8 cellular contexts compared by ENCODE assay signal in the genomic region with DNA sequence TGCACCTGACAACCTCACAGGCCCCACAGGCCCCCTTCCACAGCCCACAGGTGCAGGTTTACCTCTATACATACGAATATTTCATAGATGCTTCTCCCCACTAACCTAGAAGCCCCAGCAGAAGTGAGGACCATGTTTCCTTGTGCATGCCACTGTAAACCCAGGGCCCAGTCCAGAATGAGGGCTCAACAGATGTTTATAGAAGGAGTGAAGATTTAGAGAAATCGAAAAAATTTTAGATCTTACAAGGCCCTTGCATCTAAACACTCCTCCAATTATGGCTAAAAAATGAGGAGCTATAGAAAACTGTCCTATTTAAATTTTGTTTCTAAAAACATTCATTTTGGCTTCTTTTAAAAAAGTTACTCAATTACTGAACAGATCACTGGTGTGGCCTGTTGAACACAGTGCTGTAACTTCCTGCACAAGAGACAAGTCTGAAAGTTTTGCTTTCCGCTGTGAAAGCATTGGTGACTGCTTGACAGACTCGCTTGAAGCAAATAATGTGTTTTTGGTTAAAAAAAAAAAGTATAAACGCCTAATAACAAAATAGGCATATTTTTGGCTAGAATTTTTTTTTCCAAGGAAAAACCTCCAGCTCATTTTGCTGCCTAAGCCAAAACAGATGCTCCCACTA. TPM values are rescaled to one million over a fixed set of nuclear protein-coding genes. Genes with fewer than 3 reads are reported as not detected.
DNase-seq lines count a peak whose midpoint lies in the region; ATAC-seq, FAIRE-seq and TF ChIP-seq lines count a peak whose summit lies in the region.

No MANE protein-coding gene starts in this region.

- DNase-seq in AG10803 (ENCODE audit: low read depth) (peak; percentile 48), WERI-Rb-1 (no peak), glutamatergic neuron (no peak), small intestine (peak; percentile 43), GDM1 (lab: John Stamatoyannopoulos, UW) (no peak), SW 1271 (lab: John Stamatoyannopoulos, UW) (no peak), H54 (ENCODE audit: insufficient read length, low spot score) (no peak)

- TF ChIP-seq POLR2A in H54 (IDR thresholded peaks at IDR 0.05; ENCODE audit: low read depth, low read length): no peak

- H3K27me3 ChIP-seq in WERI-Rb-1 (ENCODE audit: insufficient read depth, low read depth, severe bottlenecking): no peaks in the 10 kb centered on the region
- H3K27me3 ChIP-seq in small intestine (ENCODE audit: control insufficient read depth in 2 of 2, insufficient read depth in 2 of 2, low read length in 2 of 2): no peaks in the 10 kb centered on the region

- no peaks in the 10 kb centered on the region for H3K36me3 ChIP-seq in WERI-Rb-1
- no peaks in the 10 kb centered on the region for H3K36me3 ChIP-seq in small intestine (ENCODE audit: control insufficient read depth in 2 of 2, insufficient read depth in 2 of 2, low read length in 2 of 2)

- no peaks in the 10 kb centered on the region for H3K9me3 ChIP-seq in WERI-Rb-1 (ENCODE audit: severe bottlenecking)
- no peaks in the 10 kb centered on the region for H3K9me3 ChIP-seq in small intestine (ENCODE audit: control insufficient read depth, low read depth)

- peak overlapping the region; percentile 91 for H3K27ac Mint-ChIP-seq in glutamatergic neuron (ENCODE audit: unreplicated experiment)

- peaks cover 4% of the 10 kb centered on the region for H3K9me3 Mint-ChIP-seq in glutamatergic neuron (ENCODE audit: unreplicated experiment)

- TF ChIP-seq CTCF in AG10803 (conservative IDR thresholded peaks at IDR 0.05; ENCODE audit: low read length) (no peak), WERI-Rb-1 (IDR thresholded peaks at IDR 0.05; ENCODE audit: low read depth, low read length) (no peak), glutamatergic neuron (IDR thresholded peaks at IDR 0.05; ENCODE audit: partially characterized antibody, unreplicated experiment) (no peak)

- H3K4me1 Mint-ChIP-seq in glutamatergic neuron (ENCODE audit: low read depth, unreplicated experiment): peaks cover 17% of the 10 kb centered on the region

- 14 to 22% (median 20%) methylated on average over 5 of the region's 5 CpGs for WGBS in small intestine, 3 donors

- H3K27me3 Mint-ChIP-seq in glutamatergic neuron (ENCODE audit: unreplicated experiment): peaks cover 8% of the 10 kb centered on the region

- FAIRE-seq in small intestine (lab: Jason Lieb, UNC) (no peak), H54 (lab: Jason Lieb, UNC) (no peak)

- H3K4me3 Mint-ChIP-seq in glutamatergic neuron (ENCODE audit: unreplicated experiment): peak overlapping the region; percentile 93

- peaks cover 4 to 8% of the 10 kb centered on the region in 2 donors for H3K4me1 ChIP-seq in small intestine (ENCODE audit: control insufficient read depth in 2 of 2, insufficient read depth in 1 of 2, low read depth in 1 of 2, low read length in 1 of 2)

- H3K4me3 ChIP-seq in AG10803 (ENCODE audit: low read length): peak overlapping the region; percentile 84
- peak overlapping the region; percentile 63 for H3K4me3 ChIP-seq in WERI-Rb-1 (ENCODE audit: low read depth, low read length)
- H3K4me3 ChIP-seq in small intestine (ENCODE audit: low read depth in 1 of 2, low read length in 2 of 2): peak overlapping the region in 1 of 2 donors; percentile 94

- H3K27ac ChIP-seq in WERI-Rb-1: no peak overlapping the region
- peak overlapping the region; percentile 89 to 96 for H3K27ac ChIP-seq in small intestine (ENCODE audit: low read depth in 1 of 2, low read length in 1 of 2)

- ATAC-seq in GM21423 (IDR thresholded peaks at IDR 0.05; ENCODE audit: unreplicated experiment): peak; percentile 19

- no peaks in the 10 kb centered on the region for H3K36me3 Mint-ChIP-seq in glutamatergic neuron (ENCODE audit: unreplicated experiment)

RNA-seq across cellular contexts. Expression of a gene that starts 1.2 kb away (rescaled TPM):
- 15.0 TPM for total RNA-seq in glutamatergic neuron (ENCODE audit: unreplicated experiment)
- polyA plus RNA-seq in small intestine: 10 to 100 TPM in 2 of 3 donors, 1 to 10 TPM in 1; 7.8 to 11.4 (median 11.2) TPM

RNA-seq across cellular contexts. Expression of a gene that starts 49.2 kb away (rescaled TPM):
- total RNA-seq in glutamatergic neuron (ENCODE audit: unreplicated experiment): 42.9 TPM
- 10 to 100 TPM in 1 of 3 donors, 1 to 10 TPM in 2; 7.4 to 14.0 (median 9.5) TPM for polyA plus RNA-seq in small intestine

Comparison
In these comparisons a context has a peak if more than half of its experiments do, and no peak if none do; other contexts are left out.
1. DNase-seq: peak in AG10803 (single experiment) and small intestine (single experiment); none in WERI-Rb-1 (single experiment), glutamatergic neuron (single experiment), GDM1 (single experiment), SW 1271 (0 of 2) and H54 (single experiment).